27 cellular contexts compared by ENCODE assay signal in the genomic region with DNA sequence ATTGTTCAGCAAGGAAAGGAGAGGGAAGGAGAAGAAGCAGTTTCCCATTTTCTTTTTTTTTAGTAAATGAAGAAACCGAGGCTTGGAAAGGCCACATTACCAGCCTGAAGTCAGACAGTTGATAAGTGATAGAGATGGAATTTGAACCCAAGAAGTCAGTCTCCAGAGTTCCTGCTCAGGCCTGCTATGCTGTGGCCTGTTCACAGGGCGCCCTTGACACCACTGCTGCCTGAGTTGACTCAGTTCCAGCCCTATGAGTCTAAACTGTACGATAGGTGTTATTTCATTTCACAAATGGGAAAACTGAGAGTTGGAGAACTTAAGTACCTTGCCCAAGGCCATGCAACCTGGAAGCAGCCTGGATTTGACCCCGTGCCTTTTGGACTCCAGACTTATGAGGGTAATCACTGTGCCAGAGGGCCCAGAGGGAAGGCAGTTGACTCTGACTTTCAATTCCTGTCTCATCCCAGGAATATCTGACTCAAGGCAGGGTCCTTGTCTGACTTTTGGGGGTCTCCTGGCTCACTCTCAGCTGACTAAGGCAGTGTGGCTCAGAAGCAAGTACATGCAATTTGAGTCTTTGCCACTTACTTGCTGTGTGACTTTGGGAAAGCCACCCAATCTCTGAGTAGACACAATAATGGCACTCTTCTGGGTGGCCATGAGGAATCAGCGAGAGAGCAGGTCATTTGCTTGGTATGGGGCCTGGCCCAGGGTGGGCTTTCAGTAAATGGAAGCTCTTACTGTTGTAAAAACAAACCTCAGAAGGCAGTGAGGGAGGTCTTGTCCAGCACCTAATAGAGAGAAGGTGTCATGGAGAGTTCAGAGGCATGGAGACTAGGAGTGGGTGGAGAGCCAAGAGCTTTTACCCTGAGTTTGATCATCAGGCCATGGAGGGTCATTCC. TPM values are rescaled to one million over a fixed set of nuclear protein-coding genes. Genes with fewer than 3 reads are reported as not detected.
"Had no signal": no experiment of that assay in that cellular context is flagged by ENCODE, and none has a peak within 500 bp of the region (broad histone marks: within the 10 kb centered on the region; RNA-seq: fewer than 3 reads in every experiment).

No MANE protein-coding gene starts in this region.

- FAIRE-seq: keratinocyte had no signal

- DNase-seq: heart right ventricle; hippocampal formation; kidney glomerular epithelial cell; left cardiac atrium; left ventricle myocardium inferior; mesendoderm; naive thymus-derived CD4-positive, alpha-beta T cell; ovary; stimulated activated CD4-positive, alpha-beta T cell treated with anti-CD3 and anti-CD28 coated beads, Interleukin-1b, Interleukin-23, amount 100 ng/mL, for 48 hours; stimulated activated CD4-positive, alpha-beta T cell treated with anti-CD3 and anti-CD28 coated beads, Interleukin-2, amount 100 ng/mL, for 48 hours; stimulated activated CD4-positive, alpha-beta T cell treated with anti-CD3 and anti-CD28 coated beads, Interleukin-4, amount 100 ng/mL, for 4 hours; stimulated activated CD8-positive, alpha-beta memory T cell treated with anti-CD3 and anti-CD28 coated beads, Interleukin-4, amount 100 ng/mL, for 48 hours; stimulated activated naive CD8-positive, alpha-beta T cell treated with anti-CD3 and anti-CD28 coated beads, Interleukin-15, Interleukin-2, amounts not matched to agents 100 U/mL and 50 U/mL, for 24 hours; stomach; testis; thyroid gland; upper lobe of left lung had no signal

- H3K4me1 ChIP-seq: testis, upper lobe of left lung had no signal

- H3K9me3 ChIP-seq: ovary, right atrium auricular region, stomach, testis, thyroid gland, transverse colon, upper lobe of left lung, vagina had no signal

- H3K36me3 ChIP-seq: heart right ventricle, left ventricle myocardium inferior, ovary, right atrium auricular region, stomach, thyroid gland, transverse colon, upper lobe of left lung, vagina had no signal

- H3K4me3 Mint-ChIP-seq: mesothelial cell of epicardium; naive thymus-derived CD4-positive, alpha-beta T cell; natural killer cell treated with Interleukin-12 subunit alpha and Interleukin-12 subunit beta and Interleukin-15 and Interleukin-18, amount 100 ng/mL, for 72 hours; stimulated activated memory B cell treated with anti-CD40 and anti-IgM and Interleukin-4, amounts not matched to agents 10 μg/mL and 1 μg/mL and 100 μg/mL, for 72 hours had no signal

- H3K36me3 Mint-ChIP-seq: mesothelial cell of epicardium; natural killer cell treated with Interleukin-12 subunit alpha and Interleukin-12 subunit beta and Interleukin-15 and Interleukin-18, amount 100 ng/mL, for 72 hours; stimulated activated memory B cell treated with anti-CD40 and anti-IgM and Interleukin-4, amounts not matched to agents 10 μg/mL and 1 μg/mL and 100 μg/mL, for 72 hours had no signal

- H3K27ac ChIP-seq: heart right ventricle, left ventricle myocardium inferior, ovary, right atrium auricular region, skin epidermis, stomach, testis, thyroid gland, transverse colon, upper lobe of left lung, vagina had no signal

- H3K4me1 Mint-ChIP-seq: naive thymus-derived CD4-positive, alpha-beta T cell; stimulated activated memory B cell treated with anti-CD40 and anti-IgM and Interleukin-4, amounts not matched to agents 10 μg/mL and 1 μg/mL and 100 μg/mL, for 72 hours had no signal

- H3K9me3 Mint-ChIP-seq: natural killer cell treated with Interleukin-12 subunit alpha and Interleukin-12 subunit beta and Interleukin-15 and Interleukin-18, amount 100 ng/mL, for 72 hours had no signal

- H3K27ac Mint-ChIP-seq: mesothelial cell of epicardium; natural killer cell treated with Interleukin-12 subunit alpha and Interleukin-12 subunit beta and Interleukin-15 and Interleukin-18, amount 100 ng/mL, for 72 hours; progenitor cell of endocrine pancreas; stimulated activated memory B cell treated with anti-CD40 and anti-IgM and Interleukin-4, amounts not matched to agents 10 μg/mL and 1 μg/mL and 100 μg/mL, for 72 hours had no signal

- H3K27me3 Mint-ChIP-seq: progenitor cell of endocrine pancreas had no signal

- H3K4me3 ChIP-seq: heart right ventricle, left ventricle myocardium inferior, lung, ovary, right atrium auricular region, skin epidermis, stomach, testis, thyroid gland, transverse colon, upper lobe of left lung, vagina had no signal

- H3K27me3 ChIP-seq: heart right ventricle, ovary, right atrium auricular region, testis, thyroid gland, transverse colon, upper lobe of left lung, vagina had no signal

RNA-seq across cellular contexts. Expression of gene RBM20, which starts 17.9 kb away (rescaled TPM):
- total RNA-seq: natural killer cell treated with Interleukin-12 subunit alpha and Interleukin-12 subunit beta and Interleukin-15 and Interleukin-18, amount 100 ng/mL, for 72 hours had no signal
